8 cellular contexts compared by ENCODE assay signal in the genomic region with DNA sequence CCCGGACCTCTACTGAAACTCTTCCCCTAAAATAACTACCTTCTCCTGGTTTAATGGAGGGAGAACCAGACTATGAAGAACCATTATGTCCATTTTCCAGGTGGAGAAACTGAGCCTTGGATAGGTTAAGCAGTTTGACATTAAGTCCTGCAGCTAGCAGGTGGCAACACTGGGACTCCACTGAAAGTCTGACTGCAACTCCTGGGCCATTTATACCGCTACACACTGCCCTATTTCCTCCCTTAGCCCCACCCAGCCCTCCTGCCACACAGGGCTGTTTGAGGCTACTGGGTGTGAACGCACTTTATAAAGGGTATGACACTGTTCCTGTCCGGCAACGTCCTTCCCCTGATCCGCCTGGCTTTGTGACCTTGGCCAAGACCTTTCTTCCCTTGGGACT. TPM values are rescaled to one million over a fixed set of nuclear protein-coding genes. Genes with fewer than 3 reads are reported as not detected.
DNase-seq lines count a peak whose midpoint lies in the region; ATAC-seq, FAIRE-seq and TF ChIP-seq lines count a peak whose summit lies in the region.

No MANE protein-coding gene starts in this region.

- CTCF ChIA-PET in activated CD8-positive, alpha-beta memory T cell treated with anti-CD3 and anti-CD28 coated beads, Interleukin-2, amount 10 ng/mL, durations not matched to agents 7 days and 5 days (lab: Charles Lee): interaction anchor here (1.0 kb wide), 1 partner anchor 88 kb away, joined by 3 read pairs; no protein-coding TSS in a partner anchor
- CTCF ChIA-PET in activated CD4-positive, alpha-beta memory T cell treated with anti-CD3 and anti-CD28 coated beads, Interleukin-2, amount 10 ng/mL, durations not matched to agents 7 days and 5 days (lab: Charles Lee): interaction anchor here (0.9 to 2.3 kb wide), 3 partner anchors 10 to 88 kb away, joined by 3 to 8 read pairs (median 4); a partner anchor contains a TSS
- CTCF ChIA-PET in HepG2 (lab: Yijun Ruan, JAX; ENCODE audit: low intra/inter-chr PET ratio, low total read pairs): no interaction called here

- H3K9ac ChIP-seq in HepG2 (ENCODE audit: insufficient read depth, low read depth, low read length): peak overlapping the region; percentile 72; the same call in 1 of the 2 replicates

- peak overlapping the region; percentile 97 for H3K27ac Mint-ChIP-seq in activated CD8-positive, alpha-beta memory T cell treated with anti-CD3 and anti-CD28 coated beads, Interleukin-2, amount 10 ng/mL, durations not matched to agents 7 days and 5 days
- peak overlapping the region; percentile 88 for H3K27ac Mint-ChIP-seq in activated CD4-positive, alpha-beta memory T cell treated with anti-CD3 and anti-CD28 coated beads, Interleukin-2, amount 10 ng/mL, durations not matched to agents 7 days and 5 days

- no TSS peak for BruUV-seq in HepG2 (replicated peaks; lab: Mats Ljungman, UMichigan)

- ATAC-seq in activated CD8-positive, alpha-beta memory T cell treated with anti-CD3 and anti-CD28 coated beads, Interleukin-2, amount 10 ng/mL, durations not matched to agents 7 days and 5 days: no peak
- ATAC-seq in HepG2 (no peak), left lobe of liver (no peak), HG02763 (IDR thresholded peaks at IDR 0.05; ENCODE audit: unreplicated experiment) (no peak)

- intact Hi-C loops in HepG2 (cut with micrococcal nuclease; ENCODE audit: unreplicated experiment): loop anchor here (2.0 kb wide), 1 partner anchor 17 kb away; no protein-coding TSS in a partner anchor

- 21% methylated on average over 6 of the region's 6 CpGs for WGBS in HepG2 (ENCODE audit: low lambda C conversion rate)
- WGBS in suprapubic skin: 64% methylated on average over 6 of the region's 6 CpGs

- peaks cover 4% of the 10 kb centered on the region for H3K36me3 Mint-ChIP-seq in activated CD8-positive, alpha-beta memory T cell treated with anti-CD3 and anti-CD28 coated beads, Interleukin-2, amount 10 ng/mL, durations not matched to agents 7 days and 5 days
- no peaks in the 10 kb centered on the region for H3K36me3 Mint-ChIP-seq in activated CD4-positive, alpha-beta memory T cell treated with anti-CD3 and anti-CD28 coated beads, Interleukin-2, amount 10 ng/mL, durations not matched to agents 7 days and 5 days (ENCODE audit: low read depth)

- H3K27ac ChIP-seq in HepG2 (ENCODE audit: extremely low read length, insufficient read depth, low read length): no peak overlapping the region
- no peak overlapping the region for H3K27ac ChIP-seq in suprapubic skin

- no peaks in the 10 kb centered on the region for H3K9me3 Mint-ChIP-seq in activated CD8-positive, alpha-beta memory T cell treated with anti-CD3 and anti-CD28 coated beads, Interleukin-2, amount 10 ng/mL, durations not matched to agents 7 days and 5 days (ENCODE audit: low read depth)
- H3K9me3 Mint-ChIP-seq in activated CD4-positive, alpha-beta memory T cell treated with anti-CD3 and anti-CD28 coated beads, Interleukin-2, amount 10 ng/mL, durations not matched to agents 7 days and 5 days: no peaks in the 10 kb centered on the region

- H3K4me1 Mint-ChIP-seq in activated CD8-positive, alpha-beta memory T cell treated with anti-CD3 and anti-CD28 coated beads, Interleukin-2, amount 10 ng/mL, durations not matched to agents 7 days and 5 days: peaks cover 28% of the 10 kb centered on the region
- peaks cover 12% of the 10 kb centered on the region for H3K4me1 Mint-ChIP-seq in activated CD4-positive, alpha-beta memory T cell treated with anti-CD3 and anti-CD28 coated beads, Interleukin-2, amount 10 ng/mL, durations not matched to agents 7 days and 5 days

- in situ Hi-C loops in HepG2 (cut with HindIII; ENCODE audit: extremely low pct_ligation_motif_present, low pct_unique_long_range_greater_than_20kb): no loop called here

- H3K27me3 ChIP-seq in HepG2 (ENCODE audit: control insufficient read depth in 1 of 2, insufficient read depth in 2 of 2, low read length in 2 of 2) (no peaks in the 10 kb centered on the region; a peak in 1 of 5 replicates), suprapubic skin (no peaks in the 10 kb centered on the region)

- no peak for TF ChIP-seq POLR2A in HepG2 (IDR thresholded peaks at IDR 0.05; ENCODE audit: insufficient read depth in 1 of 2, low read depth in 2 of 2, low read length in 2 of 2)
- TF ChIP-seq POLR2A in suprapubic skin (IDR thresholded peaks at IDR 0.05): no peak

- TF ChIP-seq EP300 in HepG2 (IDR thresholded peaks at IDR 0.05; ENCODE audit: low read depth in 2 of 2, low read length in 2 of 2) (no peak), HepG2 (CRISPR knock-in tag; IDR thresholded peaks at IDR 0.05; ENCODE audit: borderline replicate concordance) (no peak), suprapubic skin (IDR thresholded peaks at IDR 0.05) (no peak)

- no peaks in the 10 kb centered on the region for H3K36me3 ChIP-seq in HepG2 (replicated peaks in 1 of 2; ENCODE audit: control insufficient read depth in 1 of 2, insufficient read depth in 2 of 2, low read length in 2 of 2)
- peaks cover 13% of the 10 kb centered on the region for H3K36me3 ChIP-seq in suprapubic skin

- POLR2A ChIA-PET in activated CD4-positive, alpha-beta memory T cell treated with anti-CD3 and anti-CD28 coated beads, Interleukin-2, amount 10 ng/mL, durations not matched to agents 7 days and 5 days (lab: Charles Lee): interaction anchor here (0.5 to 1.3 kb wide), 4 partner anchors 9 to 27 kb away, joined by 3 to 4 read pairs (median 4); no protein-coding TSS in a partner anchor
- POLR2A ChIA-PET in HepG2 (lab: Yijun Ruan, JAX): interaction anchor here (0.7 to 1.9 kb wide), 5 partner anchors 12 to 139 kb away, joined by 3 to 12 read pairs (median 3); a partner anchor contains a TSS

- H3K9me3 ChIP-seq in HepG2 (ENCODE audit: low read length): no peaks in the 10 kb centered on the region
- H3K9me3 ChIP-seq in suprapubic skin: no peaks in the 10 kb centered on the region

- no peaks in the 10 kb centered on the region for H3K27me3 Mint-ChIP-seq in activated CD8-positive, alpha-beta memory T cell treated with anti-CD3 and anti-CD28 coated beads, Interleukin-2, amount 10 ng/mL, durations not matched to agents 7 days and 5 days
- no peaks in the 10 kb centered on the region for H3K27me3 Mint-ChIP-seq in activated CD4-positive, alpha-beta memory T cell treated with anti-CD3 and anti-CD28 coated beads, Interleukin-2, amount 10 ng/mL, durations not matched to agents 7 days and 5 days

- H2AFZ ChIP-seq in HepG2 (ENCODE audit: low read length): peak overlapping the region; percentile 9

- H3K4me3 ChIP-seq in HepG2 (replicated peaks in 1 of 3; ENCODE audit: insufficient read depth in 1 of 3, low read depth in 2 of 3, low read length in 3 of 3): peak overlapping the region in 2 of 3 experiments; percentile 68 to 91; a peak in 5 of 6 replicates
- peak overlapping the region; percentile 68 for H3K4me3 ChIP-seq in suprapubic skin

- no peak for FAIRE-seq in HepG2 (lab: Jason Lieb, UNC)

- H4K20me1 ChIP-seq in HepG2 (ENCODE audit: insufficient read depth, low read length): no peaks in the 10 kb centered on the region

- H3K4me1 ChIP-seq in HepG2 (ENCODE audit: insufficient read depth, low read length) (peaks cover 69% of the 10 kb centered on the region), suprapubic skin (peaks cover 14% of the 10 kb centered on the region)

- no peak for TF ChIP-seq RAD21 in HepG2 (CRISPR knock-in tag; IDR thresholded peaks at IDR 0.05)

- H3K79me2 ChIP-seq in HepG2 (ENCODE audit: insufficient read depth, low read length): no peaks in the 10 kb centered on the region

- no peak for TF ChIP-seq CTCF in HepG2 (CRISPR knock-in tag; IDR thresholded peaks at IDR 0.05)
- no peak for TF ChIP-seq CTCF in suprapubic skin (IDR thresholded peaks at IDR 0.05)

- H3K4me2 ChIP-seq in HepG2 (ENCODE audit: low read depth, low read length): peak overlapping the region; percentile 86

- peak; percentile 47 for DNase-seq in activated CD8-positive, alpha-beta memory T cell treated with anti-CD3 and anti-CD28 coated beads, Interleukin-2, amount 10 ng/mL, durations not matched to agents 7 days and 5 days
- no peak for DNase-seq in activated CD8-positive, alpha-beta memory T cell treated with anti-CD3 and anti-CD28 coated beads, Interleukin-2, amount 50 U/mL, for 4 hours
- DNase-seq in activated CD4-positive, alpha-beta memory T cell treated with anti-CD3 and anti-CD28 coated beads, Interleukin-2, amount 10 ng/mL, durations not matched to agents 7 days and 5 days: no peak
- DNase-seq in HepG2 (ENCODE audit: low spot score): no peak
- no peak for DNase-seq in suprapubic skin (ENCODE audit: low spot score in 2 of 2)
- DNase-seq in left lobe of liver (ENCODE audit: low spot score): no peak
- DNase-seq in OCI-M1 (lab: John Stamatoyannopoulos, UW): no peak

- H3K4me3 Mint-ChIP-seq in activated CD8-positive, alpha-beta memory T cell treated with anti-CD3 and anti-CD28 coated beads, Interleukin-2, amount 10 ng/mL, durations not matched to agents 7 days and 5 days: peak overlapping the region; percentile 89
- H3K4me3 Mint-ChIP-seq in activated CD4-positive, alpha-beta memory T cell treated with anti-CD3 and anti-CD28 coated beads, Interleukin-2, amount 10 ng/mL, durations not matched to agents 7 days and 5 days: peak overlapping the region; percentile 80

RNA-seq across cellular contexts. Expression of a gene that starts 0.5 kb away (rescaled TPM):
- total RNA-seq in activated CD8-positive, alpha-beta memory T cell treated with anti-CD3 and anti-CD28 coated beads, Interleukin-2, amount 10 ng/mL, durations not matched to agents 7 days and 5 days: 10 to 100 TPM; 37.6 to 39.9 TPM
- 10 to 100 TPM; 26.3 to 26.7 TPM for total RNA-seq in activated CD4-positive, alpha-beta memory T cell treated with anti-CD3 and anti-CD28 coated beads, Interleukin-2, amount 10 ng/mL, durations not matched to agents 7 days and 5 days
- total RNA-seq in HepG2 (2016; rRNA removed; fragmentation: Illumina TruSeq; extraction: Trizol) (9.0 and 9.1 TPM in 2 replicates), suprapubic skin (10 to 100 TPM; 14.0 to 30.9 (median 17.9) TPM), left lobe of liver (19.4 TPM)
- total RNA-seq in HepG2 (2016; cell fraction: cytosol; rRNA removed; fragmentation: Illumina TruSeq; extraction: Trizol; ENCODE audit: low read depth): 3.6 and 5.3 TPM in 2 replicates
- total RNA-seq in HepG2 (2016; cell fraction: insoluble cytoplasmic fraction; rRNA removed; fragmentation: Illumina TruSeq; extraction: Trizol): 8.8 and 11.3 TPM in 2 replicates
- total RNA-seq in HepG2 (2016; cell fraction: membrane; rRNA removed; fragmentation: Illumina TruSeq; extraction: Trizol): 3.4 and 3.8 TPM in 2 replicates
- total RNA-seq in HepG2 (2016; cell fraction: nucleus; rRNA removed; fragmentation: Illumina TruSeq; extraction: Trizol): 7.2 and 10.1 TPM in 2 replicates
- polyA plus RNA-seq in HepG2 (2011; rRNA removed): 9.8 and 10.9 TPM in 2 replicates
- 5.7 and 7.2 TPM in 2 replicates for polyA plus RNA-seq in HepG2 (2011; cell fraction: cytosol; rRNA removed)
- polyA plus RNA-seq in HepG2 (2011; cell fraction: nucleus; rRNA removed): 13.9 and 16.7 TPM in 2 replicates
- polyA plus RNA-seq in HepG2 (2012): 6.0 and 6.2 TPM in 2 replicates
- 0.57 and 0.60 TPM in 2 replicates for polyA plus RNA-seq in HepG2 (2016; cell fraction: cytosol; fragmentation: Illumina TruSeq; extraction: Trizol; ENCODE audit: low read depth)
- polyA plus RNA-seq in HepG2 (2016; cell fraction: insoluble cytoplasmic fraction; fragmentation: Illumina TruSeq; extraction: Trizol; ENCODE audit: low read depth): 5.8 and 6.1 TPM in 2 replicates
- polyA plus RNA-seq in HepG2 (2016; cell fraction: membrane; fragmentation: Illumina TruSeq; extraction: Trizol; ENCODE audit: low read depth): 1.4 and 1.6 TPM in 2 replicates
- polyA plus RNA-seq in HepG2 (2016; cell fraction: nucleus; fragmentation: Illumina TruSeq; extraction: Trizol; ENCODE audit: insufficient read depth, low read depth): 9.0 and 10.2 TPM in 2 replicates
- polyA minus RNA-seq in HepG2 (2011; rRNA and poly(A)+ RNA removed; ENCODE audit: low replicate concordance): 10.5 and 25.4 TPM in 2 replicates
- 6.4 and 9.1 TPM in 2 replicates for polyA minus RNA-seq in HepG2 (2011; cell fraction: cytosol; rRNA and poly(A)+ RNA removed)
- polyA minus RNA-seq in HepG2 (2011; cell fraction: nucleus; rRNA and poly(A)+ RNA removed): 20.9 and 33.6 TPM in 2 replicates

RNA-seq across cellular contexts. Expression of a gene that starts 42.5 kb away (rescaled TPM):
- total RNA-seq in activated CD8-positive, alpha-beta memory T cell treated with anti-CD3 and anti-CD28 coated beads, Interleukin-2, amount 10 ng/mL, durations not matched to agents 7 days and 5 days: 100 to 1,000 TPM in 1 of 2 experiments, 10 to 100 TPM in 1; 70.1 to 104 TPM
- total RNA-seq in activated CD4-positive, alpha-beta memory T cell treated with anti-CD3 and anti-CD28 coated beads, Interleukin-2, amount 10 ng/mL, durations not matched to agents 7 days and 5 days: 10 to 100 TPM; 72.1 to 74.3 TPM
- total RNA-seq in HepG2 (2016; rRNA removed; fragmentation: Illumina TruSeq; extraction: Trizol) (122 and 189 TPM in 2 replicates), suprapubic skin (10 to 100 TPM; 36.9 to 68.4 (median 43.6) TPM), left lobe of liver (21.0 TPM)
- total RNA-seq in HepG2 (2016; cell fraction: cytosol; rRNA removed; fragmentation: Illumina TruSeq; extraction: Trizol; ENCODE audit: low read depth): 18.5 and 25.3 TPM in 2 replicates
- 132 and 186 TPM in 2 replicates for total RNA-seq in HepG2 (2016; cell fraction: insoluble cytoplasmic fraction; rRNA removed; fragmentation: Illumina TruSeq; extraction: Trizol)
- total RNA-seq in HepG2 (2016; cell fraction: membrane; rRNA removed; fragmentation: Illumina TruSeq; extraction: Trizol): 29.8 and 36.9 TPM in 2 replicates
- total RNA-seq in HepG2 (2016; cell fraction: nucleus; rRNA removed; fragmentation: Illumina TruSeq; extraction: Trizol): 74.7 and 82.3 TPM in 2 replicates
- 24.1 and 31.6 TPM in 2 replicates for polyA plus RNA-seq in HepG2 (2011; rRNA removed)
- 16.2 and 22.5 TPM in 2 replicates for polyA plus RNA-seq in HepG2 (2011; cell fraction: cytosol; rRNA removed)
- polyA plus RNA-seq in HepG2 (2011; cell fraction: nucleus; rRNA removed): 24.3 and 33.1 TPM in 2 replicates
- polyA plus RNA-seq in HepG2 (2012): 47.3 and 68.3 TPM in 2 replicates
- polyA plus RNA-seq in HepG2 (2016; cell fraction: cytosol; fragmentation: Illumina TruSeq; extraction: Trizol; ENCODE audit: low read depth): 8.8 and 10.6 TPM in 2 replicates
- polyA plus RNA-seq in HepG2 (2016; cell fraction: insoluble cytoplasmic fraction; fragmentation: Illumina TruSeq; extraction: Trizol; ENCODE audit: low read depth): 124 and 134 TPM in 2 replicates
- 11.0 and 11.3 TPM in 2 replicates for polyA plus RNA-seq in HepG2 (2016; cell fraction: membrane; fragmentation: Illumina TruSeq; extraction: Trizol; ENCODE audit: low read depth)
- 54.3 and 57.2 TPM in 2 replicates for polyA plus RNA-seq in HepG2 (2016; cell fraction: nucleus; fragmentation: Illumina TruSeq; extraction: Trizol; ENCODE audit: insufficient read depth, low read depth)
- 13.7 and 41.0 TPM in 2 replicates for polyA minus RNA-seq in HepG2 (2011; rRNA and poly(A)+ RNA removed; ENCODE audit: low replicate concordance)
- 34.7 and 37.0 TPM in 2 replicates for polyA minus RNA-seq in HepG2 (2011; cell fraction: cytosol; rRNA and poly(A)+ RNA removed)
- 42.7 and 58.1 TPM in 2 replicates for polyA minus RNA-seq in HepG2 (2011; cell fraction: nucleus; rRNA and poly(A)+ RNA removed)

RNA-seq across cellular contexts. Expression of a gene that starts 58.0 kb away (rescaled TPM):
- total RNA-seq in activated CD8-positive, alpha-beta memory T cell treated with anti-CD3 and anti-CD28 coated beads, Interleukin-2, amount 10 ng/mL, durations not matched to agents 7 days and 5 days: 10 to 100 TPM; 13.5 to 14.5 TPM
- total RNA-seq in activated CD4-positive, alpha-beta memory T cell treated with anti-CD3 and anti-CD28 coated beads, Interleukin-2, amount 10 ng/mL, durations not matched to agents 7 days and 5 days: 1 to 10 TPM; 9.1 to 9.8 TPM
- total RNA-seq in HepG2 (2016; rRNA removed; fragmentation: Illumina TruSeq; extraction: Trizol) (2.8 TPM in 2 replicates), suprapubic skin (10 to 100 TPM; 19.1 to 46.4 (median 35.1) TPM), left lobe of liver (2.3 TPM)
- total RNA-seq in HepG2 (2016; cell fraction: cytosol; rRNA removed; fragmentation: Illumina TruSeq; extraction: Trizol; ENCODE audit: low read depth): 2.3 and 2.5 TPM in 2 replicates
- total RNA-seq in HepG2 (2016; cell fraction: insoluble cytoplasmic fraction; rRNA removed; fragmentation: Illumina TruSeq; extraction: Trizol): 1.7 and 3.4 TPM in 2 replicates
- total RNA-seq in HepG2 (2016; cell fraction: membrane; rRNA removed; fragmentation: Illumina TruSeq; extraction: Trizol): 3.3 and 3.5 TPM in 2 replicates
- total RNA-seq in HepG2 (2016; cell fraction: nucleus; rRNA removed; fragmentation: Illumina TruSeq; extraction: Trizol): 3.1 and 4.0 TPM in 2 replicates
- polyA plus RNA-seq in HepG2 (2011; rRNA removed): 6.6 and 8.6 TPM in 2 replicates
- 5.2 and 5.5 TPM in 2 replicates for polyA plus RNA-seq in HepG2 (2011; cell fraction: cytosol; rRNA removed)
- 31.9 and 32.9 TPM in 2 replicates for polyA plus RNA-seq in HepG2 (2011; cell fraction: nucleus; rRNA removed)
- 11.9 and 15.1 TPM in 2 replicates for polyA plus RNA-seq in HepG2 (2012)
- polyA plus RNA-seq in HepG2 (2016; cell fraction: cytosol; fragmentation: Illumina TruSeq; extraction: Trizol; ENCODE audit: low read depth): 5.5 and 6.1 TPM in 2 replicates
- polyA plus RNA-seq in HepG2 (2016; cell fraction: insoluble cytoplasmic fraction; fragmentation: Illumina TruSeq; extraction: Trizol; ENCODE audit: low read depth): 4.6 and 6.9 TPM in 2 replicates
- 7.6 and 10.1 TPM in 2 replicates for polyA plus RNA-seq in HepG2 (2016; cell fraction: membrane; fragmentation: Illumina TruSeq; extraction: Trizol; ENCODE audit: low read depth)
- polyA plus RNA-seq in HepG2 (2016; cell fraction: nucleus; fragmentation: Illumina TruSeq; extraction: Trizol; ENCODE audit: insufficient read depth, low read depth): 7.2 and 9.0 TPM in 2 replicates
- 23.2 and 31.5 TPM in 2 replicates for polyA minus RNA-seq in HepG2 (2011; rRNA and poly(A)+ RNA removed; ENCODE audit: low replicate concordance)
- 8.4 and 8.7 TPM in 2 replicates for polyA minus RNA-seq in HepG2 (2011; cell fraction: cytosol; rRNA and poly(A)+ RNA removed)
- polyA minus RNA-seq in HepG2 (2011; cell fraction: nucleus; rRNA and poly(A)+ RNA removed): 15.3 and 23.5 TPM in 2 replicates
